In genomic region chr14:76196980-76197379, GRCh38 we compare ENCODE assay signal across 20 cellular contexts. TPM values are rescaled to one million over a fixed set of nuclear protein-coding genes. Genes with fewer than 3 reads are reported as not detected.
DNase-seq lines count a peak whose midpoint lies in the region; ATAC-seq, FAIRE-seq and TF ChIP-seq lines count a peak whose summit lies in the region.
"Had no signal": no experiment of that assay in that cellular context is flagged by ENCODE, and none has a peak within 500 bp of the region (broad histone marks: within the 10 kb centered on the region; RNA-seq: fewer than 3 reads in every experiment).

No MANE protein-coding gene starts in this region.

- DNase-seq in GM12878 (ENCODE audit: low read depth, low spot score) (no peak), medulla oblongata (ENCODE audit: extremely low spot score) (peak; percentile 61), putamen (ENCODE audit: low spot score) (peak; percentile 9), heart right ventricle (no peak)
- DNase-seq: Caco-2; CD4-positive, CD25-positive, alpha-beta regulatory T cell; CD8-positive, alpha-beta T cell; DMS153; DND-41; GOT3; HFFc6 had no signal

- intact Hi-C loops in GM12878 (cut with micrococcal nuclease; ENCODE audit: unreplicated experiment) (no loop called here), heart right ventricle (cut with DNase I) (no loop called here)

- RAD21 ChIA-PET in GM12878 (lab: Charles Lee; ENCODE audit: unreplicated experiment), result interaction anchor here (1.1 to 14.1 kb wide), 5 partner anchors 8 to 156 kb away, joined by 3 to 229 read pairs (median 7); no protein-coding TSS in a partner anchor

- H3K27me3 ChIP-seq in GM12878 (replicated peaks in 1 of 2; ENCODE audit: control insufficient read depth in 2 of 2, insufficient read depth in 2 of 2, low read length in 1 of 2) (no peaks in the 10 kb centered on the region), heart right ventricle (no peaks in the 10 kb centered on the region)
- H3K27me3 ChIP-seq: BLaER1 had no signal

- 35% methylated on average over 1 of the region's 1 CpG for WGBS in GM12878 (ENCODE audit: insufficient coverage, insufficient replicate concordance, low lambda C conversion rate, missing lambda C conversion rate)
- WGBS in heart right ventricle, 2 donors, result 67 to 75% methylated on average over 1 of the region's 1 CpG

- no peak for TF ChIP-seq RAD21 in GM12878 (IDR thresholded peaks at IDR 0.05; ENCODE audit: insufficient read depth, low read depth, low read length)

- H3K27ac ChIP-seq in GM12878 (ENCODE audit: control insufficient read depth, insufficient read depth) (peak overlapping the region; percentile 99), heart right ventricle (no peak overlapping the region)
- H3K27ac ChIP-seq: BLaER1, C4-2B had no signal

- H3K4me3 ChIP-seq in GM12878 (no peak overlapping the region), heart right ventricle (no peak overlapping the region)
- H3K4me3 ChIP-seq: BLaER1, HAP-1 had no signal

- ATAC-seq in GM12878 (no peak), GM18502 (IDR thresholded peaks at IDR 0.05; ENCODE audit: poor library complexity, unreplicated experiment) (no peak), heart right ventricle (no peak), GM18861 (IDR thresholded peaks at IDR 0.05; ENCODE audit: unreplicated experiment) (no peak)
- ATAC-seq: CD8-positive, alpha-beta T cell had no signal

- no peak overlapping the region for H2AFZ ChIP-seq in GM12878 (ENCODE audit: control insufficient read depth, low read depth, low read length)

- in situ Hi-C loops in GM12878 (cut with MboI), result no loop called here

- H3K36me3 ChIP-seq in GM12878 (ENCODE audit: control insufficient read depth in 2 of 2, insufficient read depth in 2 of 2, low read length in 1 of 2) (peaks cover 9 to 39% of the 10 kb centered on the region in 2 experiments), heart right ventricle (peaks cover 0 to 100% (median 43%) of the 10 kb centered on the region in 9 donors)

- H3K4me2 ChIP-seq in GM12878 (ENCODE audit: control insufficient read depth, insufficient read depth), result no peak overlapping the region
- H3K4me2 ChIP-seq: BLaER1 had no signal

- TF ChIP-seq POLR2A in GM12878 (IDR thresholded peaks at IDR 0.05; ENCODE audit: low read depth, low read length), result no peak

- BruUV-seq in GM12878 (replicated peaks; lab: Mats Ljungman, UMichigan), result no TSS peak

- CTCF ChIA-PET in GM12878 (lab: Yijun Ruan, JAX), result interaction anchor here (0.7 to 2.6 kb wide), 5 partner anchors 10 to 190 kb away, joined by 3 to 9 read pairs (median 3); no protein-coding TSS in a partner anchor

- H4K20me1 ChIP-seq in GM12878 (ENCODE audit: control insufficient read depth, insufficient read depth), result no peaks in the 10 kb centered on the region
- H4K20me1 ChIP-seq: BLaER1 had no signal

- no peak overlapping the region for H3K9ac ChIP-seq in GM12878 (ENCODE audit: control insufficient read depth, insufficient read depth, low read length)
- H3K9ac ChIP-seq: BLaER1 had no signal

- H3K4me1 ChIP-seq in GM12878 (ENCODE audit: control insufficient read depth, insufficient read depth, low read length) (peaks cover 50% of the 10 kb centered on the region), heart right ventricle (no peaks in the 10 kb centered on the region)
- H3K4me1 ChIP-seq: Caco-2 had no signal

- SMC1A ChIA-PET in GM12878 (lab: Charles Lee; ENCODE audit: uncharacterized antibody, unreplicated experiment), result interaction anchor here (1.0 to 11.3 kb wide), 10 partner anchors 8 to 42 kb away, joined by 3 to 148 read pairs (median 6); partner anchors contain the start of gene GPATCH2L

- no peak for FAIRE-seq in GM12878 (lab: Jason Lieb, UNC)
- FAIRE-seq: G401.6, GM18507, GM19239, H54 had no signal

- TF ChIP-seq CTCF in GM12878 (IDR thresholded peaks at IDR 0.05 in 2 of 3, conservative IDR thresholded peaks at IDR 0.05 in 1 of 3; ENCODE audit: control insufficient read depth in 2 of 3, extremely low read depth in 1 of 3, insufficient read depth in 1 of 3, low read depth in 3 of 3, low read length in 3 of 3) (no peak), heart right ventricle (IDR thresholded peaks at IDR 0.05) (no peak)

- H3K9me3 ChIP-seq in GM12878 (replicated peaks; ENCODE audit: control insufficient read depth, insufficient read depth, low read length) (no peaks in the 10 kb centered on the region; the same call in 1 of the 3 replicates), heart right ventricle (no peaks in the 10 kb centered on the region)
- H3K9me3 ChIP-seq: BLaER1, Caco-2, HAP-1 had no signal

- TF ChIP-seq EP300 in GM12878 (IDR thresholded peaks at IDR 0.05; ENCODE audit: borderline replicate concordance in 1 of 2, control insufficient read depth in 1 of 2, low read depth in 2 of 2, low read length in 2 of 2), result no peak

- POLR2A ChIA-PET in GM12878 (lab: Charles Lee), result interaction anchor here (0.7 to 1.3 kb wide), 7 partner anchors 9 to 214 kb away, joined by 3 to 8 read pairs (median 3); no protein-coding TSS in a partner anchor

- H3K79me2 ChIP-seq in GM12878 (ENCODE audit: control insufficient read depth, insufficient read depth, low read length), result peaks cover 6% of the 10 kb centered on the region

TF ChIP-seq in GM12878, 131 proteins besides CTCF, POLR2A, EP300 and RAD21:
- TF ChIP-seq ZNF207 (IDR thresholded peaks at IDR 0.05; ENCODE audit: borderline replicate concordance), result no peak
- no peak for TF ChIP-seq ZNF622 (IDR thresholded peaks at IDR 0.05)
- no peak for TF ChIP-seq CREM (IDR thresholded peaks at IDR 0.05; ENCODE audit: low read depth)
- TF ChIP-seq, protein P1, sequence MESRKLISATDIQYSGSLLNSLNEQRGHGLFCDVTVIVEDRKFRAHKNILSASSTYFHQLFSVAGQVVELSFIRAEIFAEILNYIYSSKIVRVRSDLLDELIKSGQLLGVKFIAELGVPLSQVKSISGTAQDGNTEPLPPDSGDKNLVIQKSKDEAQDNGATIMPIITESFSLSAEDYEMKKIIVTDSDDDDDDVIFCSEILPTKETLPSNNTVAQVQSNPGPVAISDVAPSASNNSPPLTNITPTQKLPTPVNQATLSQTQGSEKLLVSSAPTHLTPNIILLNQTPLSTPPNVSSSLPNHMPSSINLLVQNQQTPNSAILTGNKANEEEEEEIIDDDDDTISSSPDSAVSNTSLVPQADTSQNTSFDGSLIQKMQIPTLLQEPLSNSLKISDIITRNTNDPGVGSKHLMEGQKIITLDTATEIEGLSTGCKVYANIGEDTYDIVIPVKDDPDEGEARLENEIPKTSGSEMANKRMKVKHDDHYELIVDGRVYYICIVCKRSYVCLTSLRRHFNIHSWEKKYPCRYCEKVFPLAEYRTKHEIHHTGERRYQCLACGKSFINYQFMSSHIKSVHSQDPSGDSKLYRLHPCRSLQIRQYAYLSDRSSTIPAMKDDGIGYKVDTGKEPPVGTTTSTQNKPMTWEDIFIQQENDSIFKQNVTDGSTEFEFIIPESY (IDR thresholded peaks at IDR 0.05), result no peak
- no peak for TF ChIP-seq RELB (IDR thresholded peaks at IDR 0.05; ENCODE audit: low read depth)
TF ChIP-seq in GM12878: peak in this region for 0.

RNA-seq across cellular contexts. Expression of gene GPATCH2L, which starts 45.3 kb away (rescaled TPM):
- 1,448 and 1,558 TPM in 2 replicates for total RNA-seq in GM12878 (2013; cell fraction: nucleolus; rRNA removed)
- total RNA-seq in GM12878 (2014; rRNA removed) (31.7 and 32.9 TPM in 2 replicates), GM12878 (2014; rRNA removed; fragmentation: Illumina TruSeq; extraction: Trizol) (27.6 and 30.4 TPM in 2 replicates), GM12878 (2021) (42.6 and 50.9 TPM in 2 replicates), heart right ventricle (10 to 100 TPM; 20.1 to 27.9 (median 25.1) TPM)
- 30.7 TPM for polyA plus RNA-seq in GM12878 (2011; ENCODE audit: low read depth)
- polyA plus RNA-seq in GM12878 (2011; rRNA removed) (45.0 and 45.6 TPM in 2 replicates), GM12878 (2014; fragmentation: Illumina TruSeq; extraction: Trizol) (20.4 and 24.3 TPM in 2 replicates), GM12878 (2014; fragmentation: Nextera tagmentation; extraction: Ambion mirVana) (10 to 100 TPM in 1 of 2 experiments, 1 to 10 TPM in 1; 9.1 to 12.9 TPM), GM12878 (2014; rRNA removed) (16.6 and 22.5 TPM in 2 replicates), GM12878 (2016; fragmentation: Nextera tagmentation; extraction: Ambion mirVana) (10 to 100 TPM; 20.8 to 26.3 TPM), heart right ventricle (1 to 10 TPM; 4.6 to 5.3 TPM)
- polyA plus RNA-seq in GM12878 (2011; cell fraction: cytosol; rRNA removed), result 25.7 and 30.3 TPM in 2 replicates
- 105 and 112 TPM in 2 replicates for polyA plus RNA-seq in GM12878 (2011; cell fraction: nucleus; rRNA removed)
- polyA plus RNA-seq in GM12878 (2012), result 29.1 and 43.6 TPM in 2 replicates
- polyA minus RNA-seq in GM12878 (2011; rRNA and poly(A)+ RNA removed), result 93.9 and 121 TPM in 2 replicates
- 19.6 and 22.5 TPM in 2 replicates for polyA minus RNA-seq in GM12878 (2011; cell fraction: cytosol; rRNA and poly(A)+ RNA removed)
- polyA minus RNA-seq in GM12878 (2011; cell fraction: nucleus; rRNA and poly(A)+ RNA removed), result 154 and 176 TPM in 2 replicates

Comparison
In these comparisons a context has a peak if more than half of its experiments do, and no peak if none do; other contexts are left out.
1. DNase-seq: peak in medulla oblongata (single experiment) and putamen (single experiment); none in GM12878 (single experiment) and heart right ventricle (0 of 2).